In the genomic region with DNA sequence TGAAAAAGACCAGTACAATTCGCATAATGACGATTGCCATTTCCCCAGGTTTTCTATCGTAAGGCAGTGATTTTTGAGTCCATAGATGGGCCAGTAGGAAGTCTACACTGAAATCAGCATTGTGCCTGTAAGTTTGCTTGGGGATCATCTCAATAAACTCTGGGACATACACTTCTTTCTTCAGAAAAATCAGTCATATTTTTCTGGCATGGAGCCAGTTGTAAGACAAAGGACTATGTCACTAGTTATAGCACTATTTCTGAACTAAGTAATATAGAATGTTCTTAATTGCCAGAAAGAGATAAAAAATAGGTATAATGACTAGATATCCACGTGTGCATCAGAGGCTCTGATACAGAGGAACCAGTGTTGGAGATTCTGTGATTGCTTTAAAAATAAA, we compare ENCODE assay signal across 26 cellular contexts.
DNase-seq lines count a peak whose midpoint lies in the region; ATAC-seq, FAIRE-seq and TF ChIP-seq lines count a peak whose summit lies in the region.
"Had no signal": no experiment of that assay in that cellular context is flagged by ENCODE, and none has a peak within 500 bp of the region (broad histone marks: within the 10 kb centered on the region; RNA-seq: fewer than 3 reads in every experiment).

No MANE protein-coding gene starts in this region.

- no TSS peak for BruUV-seq in HepG2 (replicated peaks; lab: Mats Ljungman, UMichigan)
- BruUV-seq in K562 (replicated peaks; lab: Mats Ljungman, UMichigan) = no TSS peak

- H3K4me3 ChIP-seq in HepG2 (replicated peaks in 1 of 3; ENCODE audit: insufficient read depth in 1 of 3, low read depth in 2 of 3, low read length in 3 of 3) (no peak overlapping the region), right lobe of liver (no peak overlapping the region), K562 (no peak overlapping the region), SJCRH30 (no peak overlapping the region), MM.1S (ENCODE audit: low read length) (no peak overlapping the region)
- H3K4me3 ChIP-seq: BLaER1 treated with 17β-estradiol and CSF1 and Interleukin-3, amounts not matched to agents 10 nM and 100 nM; GM23338 had no signal

- H3K4me1 ChIP-seq in HepG2 (ENCODE audit: insufficient read depth, low read length) (no peaks in the 10 kb centered on the region), right lobe of liver (peaks cover 0 to 11% (median 0%) of the 10 kb centered on the region in 4 donors), K562 (replicated peaks in 1 of 2; ENCODE audit: control insufficient read depth in 2 of 2, insufficient read depth in 2 of 2, low read length in 2 of 2) (no peaks in the 10 kb centered on the region), SJCRH30 (peaks cover 6% of the 10 kb centered on the region; the same call in 1 of the 2 replicates), MM.1S (ENCODE audit: low read length) (no peaks in the 10 kb centered on the region)
- H3K4me1 ChIP-seq: BE2C had no signal

- intact Hi-C loops in HepG2 (cut with micrococcal nuclease; ENCODE audit: unreplicated experiment) = no loop called here
- intact Hi-C loops in right lobe of liver (cut with DNase I) = loop anchor here (10.0 kb wide), 3 partner anchors 135 to 595 kb away; no protein-coding TSS in a partner anchor
- intact Hi-C loops in K562 (cut with micrococcal nuclease) = loop anchor here (5.0 to 10.0 kb wide), 4 partner anchors 182 to 1105 kb away; no protein-coding TSS in a partner anchor

- no peak overlapping the region for H3K4me2 ChIP-seq in HepG2 (ENCODE audit: low read depth, low read length)
- no peak overlapping the region for H3K4me2 ChIP-seq in K562 (ENCODE audit: insufficient read depth, low read length)
- no peak overlapping the region for H3K4me2 ChIP-seq in MM.1S (ENCODE audit: low read depth, low read length)
- H3K4me2 ChIP-seq: BLaER1 treated with 17β-estradiol and CSF1 and Interleukin-3, amounts not matched to agents 10 nM and 100 nM; GM23338 had no signal

- no peaks in the 10 kb centered on the region for H3F3A ChIP-seq in MM.1S (ENCODE audit: insufficient read depth, low read length)

- H3K27me3 ChIP-seq in HepG2 (ENCODE audit: control insufficient read depth in 1 of 2, insufficient read depth in 2 of 2, low read length in 2 of 2) (no peaks in the 10 kb centered on the region; a peak in 1 of 5 replicates), right lobe of liver (no peaks in the 10 kb centered on the region), K562 (ENCODE audit: control insufficient read depth in 2 of 2, insufficient read depth in 2 of 2, low read length in 2 of 2) (no peaks in the 10 kb centered on the region), SJCRH30 (no peaks in the 10 kb centered on the region), MM.1S (replicated peaks; ENCODE audit: insufficient read depth, low read length) (no peaks in the 10 kb centered on the region)
- H3K27me3 ChIP-seq: BE2C; BLaER1 treated with 17β-estradiol and CSF1 and Interleukin-3, amounts not matched to agents 10 nM and 100 nM had no signal

- no peak for FAIRE-seq in HepG2 (lab: Jason Lieb, UNC)
- no peak for FAIRE-seq in K562 (lab: Jason Lieb, UNC)
- no peak for FAIRE-seq in urothelium cell line (lab: Jason Lieb, UNC)
- FAIRE-seq: GM12891, GM18507 had no signal

- H3K79me2 ChIP-seq in HepG2 (ENCODE audit: insufficient read depth, low read length) (no peaks in the 10 kb centered on the region), K562 (ENCODE audit: control insufficient read depth, insufficient read depth, low read length) (no peaks in the 10 kb centered on the region), MM.1S (ENCODE audit: low read length) (no peaks in the 10 kb centered on the region)

- TF ChIP-seq EP300 in HepG2 (IDR thresholded peaks at IDR 0.05; ENCODE audit: low read depth in 2 of 2, low read length in 2 of 2) (no peak), HepG2 (CRISPR knock-in tag; IDR thresholded peaks at IDR 0.05; ENCODE audit: borderline replicate concordance) (no peak), K562 (IDR thresholded peaks at IDR 0.05; ENCODE audit: low read length) (no peak)

- TF ChIP-seq POLR2A in HepG2 (IDR thresholded peaks at IDR 0.05; ENCODE audit: insufficient read depth in 1 of 2, low read depth in 2 of 2, low read length in 2 of 2) = no peak
- TF ChIP-seq POLR2A in right lobe of liver (IDR thresholded peaks at IDR 0.05) = no peak
- TF ChIP-seq POLR2A in K562 (conservative IDR thresholded peaks at IDR 0.05) = no peak

- H2AFZ ChIP-seq in HepG2 (ENCODE audit: low read length) (no peak overlapping the region), K562 (ENCODE audit: low read depth, low read length) (no peak overlapping the region), MM.1S (ENCODE audit: low read length) (no peak overlapping the region)
- H2AFZ ChIP-seq: GM23338 had no signal

- no peaks in the 10 kb centered on the region for H3K9me1 ChIP-seq in K562 (ENCODE audit: control insufficient read depth, insufficient read depth, low read length)

- POLR2A ChIA-PET in HepG2 (lab: Yijun Ruan, JAX) (no interaction called here), K562 (lab: Yijun Ruan, JAX) (no interaction called here)

- no peak for ATAC-seq in HepG2
- no peak for ATAC-seq in right lobe of liver
- ATAC-seq in K562 = no peak
- ATAC-seq in HG03439 (IDR thresholded peaks at IDR 0.05; ENCODE audit: unreplicated experiment) = no peak
- ATAC-seq: GM23338, HCT116 had no signal

- H3K9ac ChIP-seq in HepG2 (ENCODE audit: insufficient read depth, low read depth, low read length) = no peak overlapping the region
- no peak overlapping the region for H3K9ac ChIP-seq in K562 (ENCODE audit: insufficient read depth in 1 of 2, low read depth in 2 of 2, low read length in 2 of 2)
- H3K9ac ChIP-seq in MM.1S (ENCODE audit: low read length) = no peak overlapping the region
- H3K9ac ChIP-seq: BLaER1 treated with 17β-estradiol and CSF1 and Interleukin-3, amounts not matched to agents 10 nM and 100 nM had no signal

- TF ChIP-seq CTCF in HepG2 (CRISPR knock-in tag; IDR thresholded peaks at IDR 0.05) (no peak), right lobe of liver (IDR thresholded peaks at IDR 0.05) (no peak), K562 (IDR thresholded peaks at IDR 0.05 in 2 of 3, conservative IDR thresholded peaks at IDR 0.05 in 1 of 3; ENCODE audit: insufficient read depth in 2 of 3, low read depth in 1 of 3, low read length in 3 of 3) (no peak), MM.1S (IDR thresholded peaks at IDR 0.05; ENCODE audit: low read length) (no peak)

- H4K20me1 ChIP-seq in HepG2 (ENCODE audit: insufficient read depth, low read length) (no peaks in the 10 kb centered on the region), K562 (replicated peaks; ENCODE audit: control insufficient read depth, insufficient read depth, low read length) (no peaks in the 10 kb centered on the region), MM.1S (ENCODE audit: insufficient read depth, low read length) (no peaks in the 10 kb centered on the region)
- H4K20me1 ChIP-seq: BLaER1 treated with 17β-estradiol and CSF1 and Interleukin-3, amounts not matched to agents 10 nM and 100 nM had no signal

- 0% methylated on average over 4 of the region's 4 CpGs for WGBS in HepG2 (ENCODE audit: low lambda C conversion rate)
- 73% methylated on average over 4 of the region's 4 CpGs for WGBS in right lobe of liver (ENCODE audit: insufficient coverage, low coverage, low lambda C conversion rate, missing lambda C conversion rate)
- 61% methylated on average over 4 of the region's 4 CpGs for WGBS in K562 (ENCODE audit: insufficient coverage, low coverage, missing lambda C conversion rate)

- H3K9me3 ChIP-seq in HepG2 (ENCODE audit: low read length) (no peaks in the 10 kb centered on the region), right lobe of liver (no peaks in the 10 kb centered on the region), K562 (replicated peaks; ENCODE audit: control insufficient read depth, insufficient read depth, low read depth, low read length) (no peaks in the 10 kb centered on the region), SJCRH30 (replicated peaks) (no peaks in the 10 kb centered on the region), MM.1S (replicated peaks; ENCODE audit: insufficient read depth, low read length) (no peaks in the 10 kb centered on the region)
- H3K9me3 ChIP-seq: BE2C; BLaER1 treated with 17β-estradiol and CSF1 and Interleukin-3, amounts not matched to agents 10 nM and 100 nM had no signal

- CTCF ChIA-PET in HepG2 (lab: Yijun Ruan, JAX; ENCODE audit: low intra/inter-chr PET ratio, low total read pairs) (no interaction called here), K562 (lab: Yijun Ruan, JAX; ENCODE audit: low intra/inter-chr PET ratio) (no interaction called here)

- in situ Hi-C loops in HepG2 (cut with HindIII; ENCODE audit: extremely low pct_ligation_motif_present, low pct_unique_long_range_greater_than_20kb) = loop anchor here (5.0 kb wide), 3 partner anchors 138 to 1023 kb away; no protein-coding TSS in a partner anchor
- in situ Hi-C loops in K562 (cut with MboI) = loop anchor here (5.0 kb wide), 1 partner anchor 133 kb away; no protein-coding TSS in a partner anchor

- DNase-seq in HepG2 (ENCODE audit: low spot score) (no peak), right lobe of liver (no peak), K562 (ENCODE audit: extremely low read depth in 1 of 4, low spot score in 3 of 4) (no peak), foreskin melanocyte (peak; percentile 14), SJCRH30 (no peak), MM.1S (no peak), urothelium cell line (ENCODE audit: low spot score) (no peak)
- DNase-seq: ACHN; AML-193; BE2C; Calu3; CD4-positive, alpha-beta T cell; CD8-positive, alpha-beta memory T cell; COR-L47; DMS53; DMS79 treated with DMSO at 0.1 percent for 48 hours; GF-D8; H9; HFFc6 had no signal

- no peak for TF ChIP-seq RAD21 in HepG2 (CRISPR knock-in tag; IDR thresholded peaks at IDR 0.05)
- TF ChIP-seq RAD21 in K562 (CRISPR knock-in tag; conservative IDR thresholded peaks at IDR 0.05 in 1 of 2, IDR thresholded peaks at IDR 0.05 in 1 of 2) = no peak

- no peak overlapping the region for H3K27ac ChIP-seq in HepG2 (ENCODE audit: extremely low read length, insufficient read depth, low read length)
- H3K27ac ChIP-seq in right lobe of liver = no peak overlapping the region
- no peak overlapping the region for H3K27ac ChIP-seq in K562 (ENCODE audit: extremely low read depth, low read depth, low read length)
- H3K27ac ChIP-seq in SJCRH30 = no peak overlapping the region
- no peak overlapping the region for H3K27ac ChIP-seq in MM.1S (ENCODE audit: low read length)
- H3K27ac ChIP-seq: 22Rv1; BLaER1 treated with 17β-estradiol and CSF1 and Interleukin-3, amounts not matched to agents 10 nM and 100 nM had no signal

- no peaks in the 10 kb centered on the region for H3K9me2 ChIP-seq in MM.1S (replicated peaks; ENCODE audit: insufficient read depth, low read length)

- no peaks in the 10 kb centered on the region for H3K36me3 ChIP-seq in HepG2 (replicated peaks in 1 of 2; ENCODE audit: control insufficient read depth in 1 of 2, insufficient read depth in 2 of 2, low read length in 2 of 2)
- no peaks in the 10 kb centered on the region for H3K36me3 ChIP-seq in right lobe of liver
- H3K36me3 ChIP-seq in K562 (ENCODE audit: control insufficient read depth, insufficient read depth, low read length) = no peaks in the 10 kb centered on the region
- H3K36me3 ChIP-seq in SJCRH30 = no peaks in the 10 kb centered on the region
- H3K36me3 ChIP-seq in MM.1S (replicated peaks; ENCODE audit: insufficient read depth, low read length) = no peaks in the 10 kb centered on the region
- H3K36me3 ChIP-seq: BE2C; BLaER1 treated with 17β-estradiol and CSF1 and Interleukin-3, amounts not matched to agents 10 nM and 100 nM had no signal

TF ChIP-seq in K562, 482 proteins besides CTCF, POLR2A, EP300 and RAD21 (continues in another document):
- TF ChIP-seq SLC30A9 (CRISPR knock-in tag; IDR thresholded peaks at IDR 0.05) = no peak
